ENCODE assay signal across 7 cellular contexts in the genomic region with DNA sequence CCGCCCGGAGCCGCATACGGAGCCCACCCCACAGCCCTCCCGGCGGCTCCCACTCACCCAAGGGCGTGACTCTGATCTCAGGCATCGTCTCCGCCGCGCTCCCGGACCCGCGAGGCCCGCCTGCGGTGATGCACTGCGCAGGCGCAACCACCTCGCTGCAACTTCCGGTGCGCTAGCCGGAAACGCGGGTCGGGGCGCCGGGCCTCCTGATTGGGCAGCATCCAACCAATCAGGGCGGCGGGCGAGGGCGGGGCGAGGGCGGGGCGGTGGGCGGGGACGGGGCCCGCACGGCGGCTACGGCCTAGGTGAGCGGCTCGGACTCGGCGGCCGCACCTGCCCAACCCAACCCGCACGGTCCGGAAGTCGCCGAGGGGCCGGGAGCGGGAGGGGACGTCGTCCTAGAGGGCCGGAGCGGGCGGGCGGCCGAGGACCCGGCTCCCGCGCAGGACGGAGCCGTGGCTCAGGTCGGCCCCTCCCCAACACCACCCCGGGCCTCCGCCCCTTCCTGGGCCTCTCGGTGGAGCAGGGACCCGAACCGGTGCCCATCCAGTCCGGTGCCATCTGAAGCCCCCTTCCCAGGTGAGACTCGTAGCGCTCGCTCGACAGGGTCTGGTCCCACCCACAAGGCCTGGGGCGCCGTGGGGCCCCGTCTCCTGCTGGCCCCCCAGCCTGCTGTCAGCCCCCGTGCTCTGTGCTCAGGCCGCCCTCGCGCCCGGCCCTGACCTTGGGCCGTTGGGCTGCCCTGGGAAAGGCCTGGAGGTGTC. TPM values are rescaled to one million over a fixed set of nuclear protein-coding genes. Genes with fewer than 3 reads are reported as not detected.
DNase-seq lines count a peak whose midpoint lies in the region; ATAC-seq and TF ChIP-seq lines count a peak whose summit lies in the region.

A gene (plus strand): TSS at position 279 of the 764 bp plus-strand sequence. CDS start 2,109 bp downstream, outside the sequence.
A gene (minus strand): TSS at position 137 of the 764 bp plus-strand sequence. CDS start 52 bp downstream, at position 85.

- H3K4me2 ChIP-seq in hepatocyte: peak within 1 kb of the TSS; percentile 95

- no peaks in the 10 kb centered on the region for H3K9me2 ChIP-seq in hepatocyte (replicated peaks; ENCODE audit: insufficient read depth)

- H4K20me1 ChIP-seq in hepatocyte (ENCODE audit: insufficient read depth, poor library complexity, severe bottlenecking): peaks cover 28% of the 10 kb centered on the region

- TF ChIP-seq CTCF in astrocyte of the cerebellum (IDR thresholded peaks at IDR 0.05; ENCODE audit: low read depth, low read length, missing control alignments) (no peak), hepatocyte (IDR thresholded peaks at IDR 0.05; ENCODE audit: poor library complexity) (no peak), retinal pigment epithelial cell (conservative IDR thresholded peaks at IDR 0.05; ENCODE audit: low read depth, low read length) (no peak)

- H3K4me1 ChIP-seq in hepatocyte (ENCODE audit: insufficient read depth): peaks cover 13% of the 10 kb centered on the region

- H3K4me3 ChIP-seq in astrocyte of the cerebellum (ENCODE audit: low read depth, low read length) (peak within 1 kb of the TSS; percentile 85), hepatocyte (peak within 1 kb of the TSS; percentile 99), retinal pigment epithelial cell (ENCODE audit: low read length) (peak within 1 kb of the TSS; percentile 75)

- no peaks in the 10 kb centered on the region for H3K27me3 ChIP-seq in hepatocyte

- ATAC-seq in GM18498 (IDR thresholded peaks at IDR 0.05; ENCODE audit: unreplicated experiment) (peak; percentile 80), HG02840 (IDR thresholded peaks at IDR 0.05; ENCODE audit: low FRiP score, unreplicated experiment) (peak; percentile 74)

- H3K79me2 ChIP-seq in hepatocyte: peaks cover 65% of the 10 kb centered on the region

- H3K27ac ChIP-seq in hepatocyte: peak within 1 kb of the TSS; percentile 89

- in situ Hi-C loops in astrocyte of the cerebellum (cut with HindIII; ENCODE audit: low sequenced_read_pairs): no loop called here

- peak; percentile 28 for DNase-seq in NCI-H146 treated with DMSO at 0.1 percent for 48 hours (lab: John Stamatoyannopoulos, UW; ENCODE audit: unreplicated experiment)
- peak; percentile 96 for DNase-seq in T-helper 9 cell
- peak; percentile 68 for DNase-seq in astrocyte of the cerebellum (ENCODE audit: low read depth)
- DNase-seq in hepatocyte (ENCODE audit: low spot score): peak; percentile 98
- DNase-seq in retinal pigment epithelial cell (ENCODE audit: low read depth): peak; percentile 47

- no peaks in the 10 kb centered on the region for H3K9me3 ChIP-seq in hepatocyte (ENCODE audit: low read depth)

- peak within 1 kb of the TSS; percentile 85 for H2AFZ ChIP-seq in hepatocyte

- no peaks in the 10 kb centered on the region for H3K36me3 ChIP-seq in hepatocyte (replicated peaks; ENCODE audit: insufficient read depth, low read depth)

- WGBS in hepatocyte (ENCODE audit: low lambda C conversion rate, missing lambda C conversion rate): 5% methylated on average over 29 of the region's 84 CpGs

RNA-seq across cellular contexts. Expression of the first gene that starts in this region (rescaled TPM):
- 12.8 and 22.9 TPM in 2 replicates for total RNA-seq in hepatocyte
- 43.2 and 45.6 TPM in 2 replicates for polyA plus RNA-seq in hepatocyte

RNA-seq across cellular contexts. Expression of the second gene that starts in this region (rescaled TPM):
- 72.1 and 80.6 TPM in 2 replicates for total RNA-seq in hepatocyte
- 73.7 and 80.4 TPM in 2 replicates for polyA plus RNA-seq in hepatocyte

Comparison
In these comparisons a context has a peak if more than half of its experiments do, and no peak if none do; other contexts are left out.
1. Peak in every context shown above with its lines: DNase-seq, ATAC-seq, H3K4me3 ChIP-seq and H3K27ac ChIP-seq.
2. DNase-seq: peak in every context shown above with its lines; median percentile 98 in hepatocyte; 96 in T-helper 9 cell; 68 in astrocyte of the cerebellum; 47 in retinal pigment epithelial cell; 28 in NCI-H146 treated with DMSO at 0.1 percent for 48 hours.